ENCODE assay signal across 24 cellular contexts in genomic region chr1:8538502-8538901, GRCh38.
"Had no signal": no experiment of that assay in that cellular context is flagged by ENCODE, and none has a peak within 500 bp of the region (broad histone marks: within the 10 kb centered on the region; RNA-seq: fewer than 3 reads in every experiment).

No MANE protein-coding gene starts in this region.

- H3K9me3 ChIP-seq: body of pancreas, colonic mucosa, esophagus squamous epithelium, heart right ventricle, suprapubic skin, transverse colon, vagina had no signal

- DNase-seq: activated CD4-positive, alpha-beta memory T cell treated with anti-CD3 and anti-CD28 coated beads for 36 hours; activated CD4-positive, alpha-beta T cell treated with anti-CD3 and anti-CD28 coated beads for 4 hours; activated CD8-positive, alpha-beta memory T cell treated with anti-CD3 and anti-CD28 coated beads, Interleukin-2, amount 50 U/mL, for 4 hours; activated T-cell treated with anti-CD3 and anti-CD28 coated beads, Interleukin-2, amount 50 U/mL, for 24 hours; aorta; body of pancreas; cerebellar nuclear complex; colonic mucosa; effector CD8-positive, alpha-beta T cell; esophagus squamous epithelium; foreskin melanocyte; heart right ventricle; naive B cell; nucleus accumbens; right cardiac atrium; stimulated activated CD4-positive, alpha-beta T cell treated with anti-CD3 and anti-CD28 coated beads, Interleukin-15, amount 100 ng/mL, for 24 hours; stimulated activated CD4-positive, alpha-beta T cell treated with anti-CD3 and anti-CD28 coated beads, Interleukin-2, amount 100 ng/mL, for 24 hours; stimulated activated naive CD4-positive, alpha-beta T cell; T-cell; transverse colon had no signal

- H3K27ac ChIP-seq: body of pancreas, colonic mucosa, epithelial cell of prostate, esophagus squamous epithelium, heart right ventricle, suprapubic skin, transverse colon had no signal

- H3K36me3 ChIP-seq: colonic mucosa, transverse colon, vagina had no signal

- H3K4me3 ChIP-seq: body of pancreas, colonic mucosa, esophagus squamous epithelium, heart right ventricle, lung, suprapubic skin, transverse colon, vagina had no signal

- H3K27me3 ChIP-seq: body of pancreas, colonic mucosa, esophagus squamous epithelium, heart right ventricle, suprapubic skin, transverse colon, vagina had no signal

- H3K4me1 ChIP-seq: colonic mucosa had no signal

- ATAC-seq: body of pancreas, heart right ventricle, right cardiac atrium, T-cell had no signal
